1 cellular context compared by ENCODE assay signal in the genomic region with DNA sequence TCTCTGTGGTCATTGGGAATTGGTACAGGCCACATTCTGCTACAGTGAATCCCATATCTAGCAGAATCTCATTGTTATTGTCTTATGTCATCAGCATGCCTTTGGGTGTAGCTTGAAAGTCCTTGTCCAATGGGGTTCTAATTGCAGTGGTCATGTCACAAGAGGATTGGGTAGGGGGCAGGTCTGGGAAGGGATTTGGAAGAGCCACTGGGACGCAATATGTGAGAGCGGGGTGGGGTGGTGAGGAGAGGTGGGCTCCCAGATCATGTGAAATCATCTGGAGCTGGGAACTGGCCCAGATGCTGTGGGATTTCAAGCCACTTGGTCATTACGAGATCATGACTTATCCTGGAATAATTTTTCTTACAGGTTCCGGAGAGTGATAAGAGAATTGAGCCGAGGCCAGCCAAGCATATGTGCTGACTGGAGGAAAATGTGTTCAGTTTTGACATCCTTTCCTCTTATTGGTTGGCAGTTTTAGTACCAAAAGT.
TF ChIP-seq lines count a peak whose summit lies in the region.

No MANE protein-coding gene starts in this region.

TF ChIP-seq in HepG2, 621 proteins besides CTCF, POLR2A, EP300 and RAD21 (continued from another document):
- TF ChIP-seq, protein P1, sequence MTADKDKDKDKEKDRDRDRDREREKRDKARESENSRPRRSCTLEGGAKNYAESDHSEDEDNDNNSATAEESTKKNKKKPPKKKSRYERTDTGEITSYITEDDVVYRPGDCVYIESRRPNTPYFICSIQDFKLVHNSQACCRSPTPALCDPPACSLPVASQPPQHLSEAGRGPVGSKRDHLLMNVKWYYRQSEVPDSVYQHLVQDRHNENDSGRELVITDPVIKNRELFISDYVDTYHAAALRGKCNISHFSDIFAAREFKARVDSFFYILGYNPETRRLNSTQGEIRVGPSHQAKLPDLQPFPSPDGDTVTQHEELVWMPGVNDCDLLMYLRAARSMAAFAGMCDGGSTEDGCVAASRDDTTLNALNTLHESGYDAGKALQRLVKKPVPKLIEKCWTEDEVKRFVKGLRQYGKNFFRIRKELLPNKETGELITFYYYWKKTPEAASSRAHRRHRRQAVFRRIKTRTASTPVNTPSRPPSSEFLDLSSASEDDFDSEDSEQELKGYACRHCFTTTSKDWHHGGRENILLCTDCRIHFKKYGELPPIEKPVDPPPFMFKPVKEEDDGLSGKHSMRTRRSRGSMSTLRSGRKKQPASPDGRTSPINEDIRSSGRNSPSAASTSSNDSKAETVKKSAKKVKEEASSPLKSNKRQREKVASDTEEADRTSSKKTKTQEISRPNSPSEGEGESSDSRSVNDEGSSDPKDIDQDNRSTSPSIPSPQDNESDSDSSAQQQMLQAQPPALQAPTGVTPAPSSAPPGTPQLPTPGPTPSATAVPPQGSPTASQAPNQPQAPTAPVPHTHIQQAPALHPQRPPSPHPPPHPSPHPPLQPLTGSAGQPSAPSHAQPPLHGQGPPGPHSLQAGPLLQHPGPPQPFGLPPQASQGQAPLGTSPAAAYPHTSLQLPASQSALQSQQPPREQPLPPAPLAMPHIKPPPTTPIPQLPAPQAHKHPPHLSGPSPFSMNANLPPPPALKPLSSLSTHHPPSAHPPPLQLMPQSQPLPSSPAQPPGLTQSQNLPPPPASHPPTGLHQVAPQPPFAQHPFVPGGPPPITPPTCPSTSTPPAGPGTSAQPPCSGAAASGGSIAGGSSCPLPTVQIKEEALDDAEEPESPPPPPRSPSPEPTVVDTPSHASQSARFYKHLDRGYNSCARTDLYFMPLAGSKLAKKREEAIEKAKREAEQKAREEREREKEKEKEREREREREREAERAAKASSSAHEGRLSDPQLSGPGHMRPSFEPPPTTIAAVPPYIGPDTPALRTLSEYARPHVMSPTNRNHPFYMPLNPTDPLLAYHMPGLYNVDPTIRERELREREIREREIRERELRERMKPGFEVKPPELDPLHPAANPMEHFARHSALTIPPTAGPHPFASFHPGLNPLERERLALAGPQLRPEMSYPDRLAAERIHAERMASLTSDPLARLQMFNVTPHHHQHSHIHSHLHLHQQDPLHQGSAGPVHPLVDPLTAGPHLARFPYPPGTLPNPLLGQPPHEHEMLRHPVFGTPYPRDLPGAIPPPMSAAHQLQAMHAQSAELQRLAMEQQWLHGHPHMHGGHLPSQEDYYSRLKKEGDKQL (CRISPR knock-in tag; IDR thresholded peaks at IDR 0.05; ENCODE audit: low read depth) = no peak
- 0 out of 4 replicates have a peak, but pooled peaks of 1 of the 2 experiments have one; percentile 21 for TF ChIP-seq MAFK (conservative IDR thresholded peaks at IDR 0.05 in 1 of 2, IDR thresholded peaks at IDR 0.05 in 1 of 2; ENCODE audit: low read length in 2 of 2)
- TF ChIP-seq PAF1 (CRISPR knock-in tag; IDR thresholded peaks at IDR 0.05) = no peak
- TF ChIP-seq, protein P2, sequence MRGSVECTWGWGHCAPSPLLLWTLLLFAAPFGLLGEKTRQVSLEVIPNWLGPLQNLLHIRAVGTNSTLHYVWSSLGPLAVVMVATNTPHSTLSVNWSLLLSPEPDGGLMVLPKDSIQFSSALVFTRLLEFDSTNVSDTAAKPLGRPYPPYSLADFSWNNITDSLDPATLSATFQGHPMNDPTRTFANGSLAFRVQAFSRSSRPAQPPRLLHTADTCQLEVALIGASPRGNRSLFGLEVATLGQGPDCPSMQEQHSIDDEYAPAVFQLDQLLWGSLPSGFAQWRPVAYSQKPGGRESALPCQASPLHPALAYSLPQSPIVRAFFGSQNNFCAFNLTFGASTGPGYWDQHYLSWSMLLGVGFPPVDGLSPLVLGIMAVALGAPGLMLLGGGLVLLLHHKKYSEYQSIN (CRISPR knock-in tag; IDR thresholded peaks at IDR 0.05; ENCODE audit: borderline replicate concordance) = no peak
- no peak for TF ChIP-seq ZBTB8A (CRISPR knock-in tag; IDR thresholded peaks at IDR 0.05; ENCODE audit: borderline replicate concordance, low read depth)
- TF ChIP-seq TCF7 (IDR thresholded peaks at IDR 0.05; ENCODE audit: low read depth) = no peak
- 0 out of 2 replicates have a peak, but pooled peaks have one; percentile 14 for TF ChIP-seq MAFF (IDR thresholded peaks at IDR 0.05; ENCODE audit: low read depth, low read length)
- no peak for TF ChIP-seq ZNF3 (CRISPR knock-in tag; IDR thresholded peaks at IDR 0.05)
- no peak for TF ChIP-seq PCBP2 (optimal IDR thresholded peaks at IDR 0.05; ENCODE audit: low read depth, low read length, poor library complexity, severe bottlenecking)
- no peak for TF ChIP-seq KLF13 (CRISPR knock-in tag; IDR thresholded peaks at IDR 0.05)
- TF ChIP-seq, protein P3, sequence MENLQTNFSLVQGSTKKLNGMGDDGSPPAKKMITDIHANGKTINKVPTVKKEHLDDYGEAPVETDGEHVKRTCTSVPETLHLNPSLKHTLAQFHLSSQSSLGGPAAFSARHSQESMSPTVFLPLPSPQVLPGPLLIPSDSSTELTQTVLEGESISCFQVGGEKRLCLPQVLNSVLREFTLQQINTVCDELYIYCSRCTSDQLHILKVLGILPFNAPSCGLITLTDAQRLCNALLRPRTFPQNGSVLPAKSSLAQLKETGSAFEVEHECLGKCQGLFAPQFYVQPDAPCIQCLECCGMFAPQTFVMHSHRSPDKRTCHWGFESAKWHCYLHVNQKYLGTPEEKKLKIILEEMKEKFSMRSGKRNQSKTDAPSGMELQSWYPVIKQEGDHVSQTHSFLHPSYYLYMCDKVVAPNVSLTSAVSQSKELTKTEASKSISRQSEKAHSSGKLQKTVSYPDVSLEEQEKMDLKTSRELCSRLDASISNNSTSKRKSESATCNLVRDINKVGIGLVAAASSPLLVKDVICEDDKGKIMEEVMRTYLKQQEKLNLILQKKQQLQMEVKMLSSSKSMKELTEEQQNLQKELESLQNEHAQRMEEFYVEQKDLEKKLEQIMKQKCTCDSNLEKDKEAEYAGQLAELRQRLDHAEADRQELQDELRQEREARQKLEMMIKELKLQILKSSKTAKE (CRISPR knock-in tag; IDR thresholded peaks at IDR 0.05; ENCODE audit: borderline replicate concordance) = no peak
TF ChIP-seq in HepG2: peak in this region for 2.
